8 cellular contexts compared by ENCODE assay signal in genomic region chr11:693887-694562, GRCh38. TPM values are rescaled to one million over a fixed set of nuclear protein-coding genes. Genes with fewer than 3 reads are reported as not detected.
A peak's percentile ranks its signal among the peaks of the same experiment; 100 is the strongest.
DNase-seq lines count a peak whose midpoint lies in the region; ATAC-seq and TF ChIP-seq lines count a peak whose summit lies in the region.

No MANE protein-coding gene starts in this region.

- peak overlapping the region; percentile 86 for H3K4me3 Mint-ChIP-seq in Caco-2 (ENCODE audit: unreplicated experiment)
- H3K4me3 Mint-ChIP-seq in central memory CD8-positive, alpha-beta T cell = peak overlapping the region; percentile 75

- H3K4me2 ChIP-seq in osteoblast (ENCODE audit: insufficient read depth, low read length) = peak overlapping the region; percentile 67

- H3K79me2 ChIP-seq in osteoblast (ENCODE audit: insufficient read depth, low read length) = peaks cover 43% of the 10 kb centered on the region

- CTCF ChIA-PET in Caco-2 (lab: Charles Lee) = interaction anchor here (0.5 to 0.8 kb wide), 5 partner anchors 13 to 224 kb away, joined by 3 to 9 read pairs (median 4); no protein-coding TSS in a partner anchor

- H3K36me3 ChIP-seq in Caco-2 (ENCODE audit: control insufficient read depth, insufficient read depth, low read length) (peaks cover 4% of the 10 kb centered on the region; the same call in 1 of the 2 replicates), osteoblast (ENCODE audit: insufficient read depth, low read length) (no peaks in the 10 kb centered on the region)

- no peak for TF ChIP-seq CTCF in Caco-2 (IDR thresholded peaks at IDR 0.05; ENCODE audit: insufficient read depth in 1 of 2, low read depth in 1 of 2, low read length in 1 of 2, severe bottlenecking in 1 of 2, unreplicated experiment in 1 of 2)
- no peak for TF ChIP-seq CTCF in osteoblast (IDR thresholded peaks at IDR 0.05; ENCODE audit: extremely low read depth, low read depth, low read length)

- peaks cover 34% of the 10 kb centered on the region for H4K20me1 ChIP-seq in osteoblast (ENCODE audit: insufficient read depth, low read length)

- H3K9me3 ChIP-seq in Caco-2 (no peaks in the 10 kb centered on the region), osteoblast (ENCODE audit: low read depth, low read length) (no peaks in the 10 kb centered on the region)

- H3K4me1 ChIP-seq in Caco-2 (peaks cover 10% of the 10 kb centered on the region), osteoblast (ENCODE audit: insufficient read depth, low read length) (peaks cover 35% of the 10 kb centered on the region)

- peak overlapping the region; percentile 97 for H3K4me3 ChIP-seq in Caco-2 (ENCODE audit: low read depth, low read length)
- peak overlapping the region; percentile 91 for H3K4me3 ChIP-seq in osteoblast (ENCODE audit: insufficient read depth, low read length)

- peak overlapping the region; percentile 17 for H3K27ac ChIP-seq in osteoblast (ENCODE audit: low read depth, low read length)

- H3K4me1 Mint-ChIP-seq in Caco-2 (ENCODE audit: low read depth, unreplicated experiment) = peaks cover 15% of the 10 kb centered on the region
- H3K4me1 Mint-ChIP-seq in central memory CD8-positive, alpha-beta T cell = peaks cover 29% of the 10 kb centered on the region

- peaks cover 57% of the 10 kb centered on the region for H3K36me3 Mint-ChIP-seq in Caco-2 (ENCODE audit: insufficient read depth, unreplicated experiment)
- H3K36me3 Mint-ChIP-seq in central memory CD8-positive, alpha-beta T cell (ENCODE audit: insufficient read depth) = peaks cover 19% of the 10 kb centered on the region

- no peaks in the 10 kb centered on the region for H3K27me3 Mint-ChIP-seq in Caco-2 (ENCODE audit: insufficient read depth, unreplicated experiment)
- H3K27me3 Mint-ChIP-seq in central memory CD8-positive, alpha-beta T cell = no peaks in the 10 kb centered on the region

- BruUV-seq in Caco-2 (replicated peaks; lab: Mats Ljungman, UMichigan) = no TSS peak

- H3K9me3 Mint-ChIP-seq in Caco-2 (ENCODE audit: unreplicated experiment) = no peaks in the 10 kb centered on the region
- H3K9me3 Mint-ChIP-seq in central memory CD8-positive, alpha-beta T cell = no peaks in the 10 kb centered on the region

- intact Hi-C loops in Caco-2 (cut with micrococcal nuclease; ENCODE audit: unreplicated experiment) = loop anchor here (10.0 kb wide), 1 partner anchor 129 kb away; the partner anchor contains the start of genes LMNTD2 and RASSF7

- H3K27me3 ChIP-seq in Caco-2 (replicated peaks; ENCODE audit: control insufficient read depth, insufficient read depth, low read length) = no peaks in the 10 kb centered on the region
- H3K27me3 ChIP-seq in osteoblast (ENCODE audit: insufficient read depth, low read length) = no peaks in the 10 kb centered on the region

- no peak for ATAC-seq in central memory CD8-positive, alpha-beta T cell (replicated peaks; ENCODE audit: extremely low read depth, poor library complexity, severe bottlenecking)
- ATAC-seq in HG03378 (IDR thresholded peaks at IDR 0.05; ENCODE audit: unreplicated experiment) (no peak), GM21717 (IDR thresholded peaks at IDR 0.05; ENCODE audit: unreplicated experiment) (no peak)

- H2AFZ ChIP-seq in osteoblast (ENCODE audit: low read length) = no peak overlapping the region

- H3K27ac Mint-ChIP-seq in Caco-2 (ENCODE audit: unreplicated experiment) = peak overlapping the region; percentile 97
- H3K27ac Mint-ChIP-seq in central memory CD8-positive, alpha-beta T cell (ENCODE audit: low read depth) = peak overlapping the region; percentile 91

- DNase-seq in Caco-2 (peak; percentile 92 to 95), NCI-H187 treated with DMSO at 0.1 percent for 48 hours (lab: John Stamatoyannopoulos, UW) (peak; percentile 67), osteoblast (ENCODE audit: insufficient read length, low spot score, missing footprints) (no peak), cerebellar cortex (ENCODE audit: low spot score) (no peak), HuH-7.5 (ENCODE audit: low spot score) (no peak)
- no peak for DNase-seq in central memory CD8-positive, alpha-beta T cell (ENCODE audit: low spot score in 2 of 2)

- POLR2A ChIA-PET in Caco-2 (lab: Charles Lee) = interaction anchor here (0.5 to 2.5 kb wide), 7 partner anchors 12 to 126 kb away, joined by 3 to 32 read pairs (median 5); partner anchors contain the start of genes EPS8L2, PHRF1 and RPLP2

RNA-seq across cellular contexts. Expression of gene DEAF1, which starts 1.0 kb away (rescaled TPM):
- total RNA-seq in Caco-2 (2022) (50.6 and 56.6 TPM in 2 replicates), osteoblast (38.0 and 44.2 TPM in 2 replicates)

RNA-seq across cellular contexts. Expression of gene TMEM80, which starts 1.6 kb away (rescaled TPM):
- total RNA-seq in Caco-2 (2022) (70.3 and 74.7 TPM in 2 replicates), osteoblast (17.4 and 21.2 TPM in 2 replicates)

RNA-seq across cellular contexts. Expression of gene EPS8L2, which starts 12.0 kb away (rescaled TPM):
- total RNA-seq in Caco-2 (2022) = 203 and 224 TPM in 2 replicates
- 29.7 and 30.1 TPM in 2 replicates for total RNA-seq in osteoblast

RNA-seq across cellular contexts. Expression of gene TALDO1, which starts 53.2 kb away (rescaled TPM):
- 293 and 300 TPM in 2 replicates for total RNA-seq in Caco-2 (2022)
- 204 TPM in 2 replicates for total RNA-seq in osteoblast

RNA-seq across cellular contexts. Expression of gene DRD4, which starts 57.0 kb away (rescaled TPM):
- total RNA-seq in Caco-2 (2022) (1.0 and 1.1 TPM in 2 replicates), osteoblast (under 0.01 TPM in 1 of 2 replicates, not detected in the other)

Comparison
In these comparisons a context has a peak if more than half of its experiments do, and no peak if none do; other contexts are left out.
1. DNase-seq: peak in Caco-2 (2 of 2) and NCI-H187 treated with DMSO at 0.1 percent for 48 hours (single experiment); none in central memory CD8-positive, alpha-beta T cell (0 of 2), osteoblast (single experiment), cerebellar cortex (single experiment) and HuH-7.5 (single experiment).